Comparison of ENCODE assay signal across 1 cellular context in the genomic region with DNA sequence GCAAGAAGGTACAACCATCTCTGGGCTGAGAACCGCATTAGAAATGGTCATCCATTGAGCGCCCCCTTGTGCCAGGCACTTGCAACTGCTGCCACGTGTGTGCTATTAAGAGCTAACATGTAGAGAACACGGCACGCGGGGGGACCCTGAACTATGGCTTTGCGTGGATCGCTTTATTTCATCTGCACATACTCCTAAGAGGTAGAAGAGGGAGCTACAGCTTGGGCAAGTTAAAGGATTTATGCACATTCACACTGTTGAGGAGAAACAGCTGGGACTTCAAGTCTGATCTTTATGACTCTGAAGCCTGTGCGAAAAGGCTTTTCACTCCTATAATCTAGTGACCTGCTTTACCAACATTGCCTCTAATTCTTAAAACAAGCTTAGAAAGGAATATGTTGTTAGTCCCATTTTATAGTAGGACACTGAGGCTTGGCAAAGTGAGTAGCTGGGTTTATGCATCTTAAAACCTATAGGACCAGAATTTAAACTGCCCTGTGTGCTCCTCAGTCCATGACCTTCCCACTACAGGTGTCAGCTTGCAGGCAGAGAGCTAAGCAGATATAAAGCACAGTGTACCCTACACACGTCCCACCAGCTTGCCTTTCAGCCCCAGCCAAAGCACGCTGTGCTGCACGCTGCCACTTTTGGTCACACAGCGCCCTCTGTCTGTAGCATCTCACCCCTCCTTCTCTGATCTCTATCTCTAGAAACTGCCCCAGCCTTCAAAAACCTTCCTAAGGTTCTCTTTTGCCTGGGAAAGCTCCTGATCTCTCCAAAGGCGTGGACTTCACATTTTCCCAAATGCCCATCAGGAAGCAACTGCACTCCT.
TF ChIP-seq lines count a peak whose summit lies in the region.

No MANE protein-coding gene starts in this region.

TF ChIP-seq in K562, 482 proteins besides CTCF, POLR2A, EP300 and RAD21 (continued from another document):
- TF ChIP-seq, protein P1, sequence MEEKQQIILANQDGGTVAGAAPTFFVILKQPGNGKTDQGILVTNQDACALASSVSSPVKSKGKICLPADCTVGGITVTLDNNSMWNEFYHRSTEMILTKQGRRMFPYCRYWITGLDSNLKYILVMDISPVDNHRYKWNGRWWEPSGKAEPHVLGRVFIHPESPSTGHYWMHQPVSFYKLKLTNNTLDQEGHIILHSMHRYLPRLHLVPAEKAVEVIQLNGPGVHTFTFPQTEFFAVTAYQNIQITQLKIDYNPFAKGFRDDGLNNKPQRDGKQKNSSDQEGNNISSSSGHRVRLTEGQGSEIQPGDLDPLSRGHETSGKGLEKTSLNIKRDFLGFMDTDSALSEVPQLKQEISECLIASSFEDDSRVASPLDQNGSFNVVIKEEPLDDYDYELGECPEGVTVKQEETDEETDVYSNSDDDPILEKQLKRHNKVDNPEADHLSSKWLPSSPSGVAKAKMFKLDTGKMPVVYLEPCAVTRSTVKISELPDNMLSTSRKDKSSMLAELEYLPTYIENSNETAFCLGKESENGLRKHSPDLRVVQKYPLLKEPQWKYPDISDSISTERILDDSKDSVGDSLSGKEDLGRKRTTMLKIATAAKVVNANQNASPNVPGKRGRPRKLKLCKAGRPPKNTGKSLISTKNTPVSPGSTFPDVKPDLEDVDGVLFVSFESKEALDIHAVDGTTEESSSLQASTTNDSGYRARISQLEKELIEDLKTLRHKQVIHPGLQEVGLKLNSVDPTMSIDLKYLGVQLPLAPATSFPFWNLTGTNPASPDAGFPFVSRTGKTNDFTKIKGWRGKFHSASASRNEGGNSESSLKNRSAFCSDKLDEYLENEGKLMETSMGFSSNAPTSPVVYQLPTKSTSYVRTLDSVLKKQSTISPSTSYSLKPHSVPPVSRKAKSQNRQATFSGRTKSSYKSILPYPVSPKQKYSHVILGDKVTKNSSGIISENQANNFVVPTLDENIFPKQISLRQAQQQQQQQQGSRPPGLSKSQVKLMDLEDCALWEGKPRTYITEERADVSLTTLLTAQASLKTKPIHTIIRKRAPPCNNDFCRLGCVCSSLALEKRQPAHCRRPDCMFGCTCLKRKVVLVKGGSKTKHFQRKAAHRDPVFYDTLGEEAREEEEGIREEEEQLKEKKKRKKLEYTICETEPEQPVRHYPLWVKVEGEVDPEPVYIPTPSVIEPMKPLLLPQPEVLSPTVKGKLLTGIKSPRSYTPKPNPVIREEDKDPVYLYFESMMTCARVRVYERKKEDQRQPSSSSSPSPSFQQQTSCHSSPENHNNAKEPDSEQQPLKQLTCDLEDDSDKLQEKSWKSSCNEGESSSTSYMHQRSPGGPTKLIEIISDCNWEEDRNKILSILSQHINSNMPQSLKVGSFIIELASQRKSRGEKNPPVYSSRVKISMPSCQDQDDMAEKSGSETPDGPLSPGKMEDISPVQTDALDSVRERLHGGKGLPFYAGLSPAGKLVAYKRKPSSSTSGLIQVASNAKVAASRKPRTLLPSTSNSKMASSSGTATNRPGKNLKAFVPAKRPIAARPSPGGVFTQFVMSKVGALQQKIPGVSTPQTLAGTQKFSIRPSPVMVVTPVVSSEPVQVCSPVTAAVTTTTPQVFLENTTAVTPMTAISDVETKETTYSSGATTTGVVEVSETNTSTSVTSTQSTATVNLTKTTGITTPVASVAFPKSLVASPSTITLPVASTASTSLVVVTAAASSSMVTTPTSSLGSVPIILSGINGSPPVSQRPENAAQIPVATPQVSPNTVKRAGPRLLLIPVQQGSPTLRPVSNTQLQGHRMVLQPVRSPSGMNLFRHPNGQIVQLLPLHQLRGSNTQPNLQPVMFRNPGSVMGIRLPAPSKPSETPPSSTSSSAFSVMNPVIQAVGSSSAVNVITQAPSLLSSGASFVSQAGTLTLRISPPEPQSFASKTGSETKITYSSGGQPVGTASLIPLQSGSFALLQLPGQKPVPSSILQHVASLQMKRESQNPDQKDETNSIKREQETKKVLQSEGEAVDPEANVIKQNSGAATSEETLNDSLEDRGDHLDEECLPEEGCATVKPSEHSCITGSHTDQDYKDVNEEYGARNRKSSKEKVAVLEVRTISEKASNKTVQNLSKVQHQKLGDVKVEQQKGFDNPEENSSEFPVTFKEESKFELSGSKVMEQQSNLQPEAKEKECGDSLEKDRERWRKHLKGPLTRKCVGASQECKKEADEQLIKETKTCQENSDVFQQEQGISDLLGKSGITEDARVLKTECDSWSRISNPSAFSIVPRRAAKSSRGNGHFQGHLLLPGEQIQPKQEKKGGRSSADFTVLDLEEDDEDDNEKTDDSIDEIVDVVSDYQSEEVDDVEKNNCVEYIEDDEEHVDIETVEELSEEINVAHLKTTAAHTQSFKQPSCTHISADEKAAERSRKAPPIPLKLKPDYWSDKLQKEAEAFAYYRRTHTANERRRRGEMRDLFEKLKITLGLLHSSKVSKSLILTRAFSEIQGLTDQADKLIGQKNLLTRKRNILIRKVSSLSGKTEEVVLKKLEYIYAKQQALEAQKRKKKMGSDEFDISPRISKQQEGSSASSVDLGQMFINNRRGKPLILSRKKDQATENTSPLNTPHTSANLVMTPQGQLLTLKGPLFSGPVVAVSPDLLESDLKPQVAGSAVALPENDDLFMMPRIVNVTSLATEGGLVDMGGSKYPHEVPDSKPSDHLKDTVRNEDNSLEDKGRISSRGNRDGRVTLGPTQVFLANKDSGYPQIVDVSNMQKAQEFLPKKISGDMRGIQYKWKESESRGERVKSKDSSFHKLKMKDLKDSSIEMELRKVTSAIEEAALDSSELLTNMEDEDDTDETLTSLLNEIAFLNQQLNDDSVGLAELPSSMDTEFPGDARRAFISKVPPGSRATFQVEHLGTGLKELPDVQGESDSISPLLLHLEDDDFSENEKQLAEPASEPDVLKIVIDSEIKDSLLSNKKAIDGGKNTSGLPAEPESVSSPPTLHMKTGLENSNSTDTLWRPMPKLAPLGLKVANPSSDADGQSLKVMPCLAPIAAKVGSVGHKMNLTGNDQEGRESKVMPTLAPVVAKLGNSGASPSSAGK (IDR thresholded peaks at IDR 0.05): peak; percentile 60
- no peak for TF ChIP-seq CEBPB (tag; IDR thresholded peaks at IDR 0.05)
- TF ChIP-seq GTF2F1 (IDR thresholded peaks at IDR 0.05; ENCODE audit: low read depth, low read length): 0 out of 2 replicates have a peak, but pooled peaks have one; percentile 17
- no peak for TF ChIP-seq FOXK1 (CRISPR knock-in tag; IDR thresholded peaks at IDR 0.05; ENCODE audit: borderline replicate concordance)
- TF ChIP-seq NR2C1 (IDR thresholded peaks at IDR 0.05): no peak
- no peak for TF ChIP-seq NR2C1 (tag; IDR thresholded peaks at IDR 0.05)
- no peak; the same call in 1 of the 2 replicates for TF ChIP-seq FOXP1 (CRISPR knock-in tag; IDR thresholded peaks at IDR 0.05)
- no peak for TF ChIP-seq ZKSCAN3 (CRISPR knock-in tag; IDR thresholded peaks at IDR 0.05)
- TF ChIP-seq TGIF2 (CRISPR knock-in tag; IDR thresholded peaks at IDR 0.05): no peak; the same call in 1 of the 2 replicates
- TF ChIP-seq RB1 (IDR thresholded peaks at IDR 0.05; ENCODE audit: low read depth): peak; percentile 64; the same call in 1 of the 2 replicates
- TF ChIP-seq RFX5 (IDR thresholded peaks at IDR 0.05; ENCODE audit: low read depth, low read length): no peak
- peak; percentile 96 for TF ChIP-seq GATA2 (CRISPR knock-in tag; IDR thresholded peaks at IDR 0.05)
- TF ChIP-seq ZNF347 (CRISPR knock-in tag; IDR thresholded peaks at IDR 0.05; ENCODE audit: low read depth): no peak
- TF ChIP-seq ZNF354B (CRISPR knock-in tag; IDR thresholded peaks at IDR 0.05): no peak
- TF ChIP-seq, protein P2, sequence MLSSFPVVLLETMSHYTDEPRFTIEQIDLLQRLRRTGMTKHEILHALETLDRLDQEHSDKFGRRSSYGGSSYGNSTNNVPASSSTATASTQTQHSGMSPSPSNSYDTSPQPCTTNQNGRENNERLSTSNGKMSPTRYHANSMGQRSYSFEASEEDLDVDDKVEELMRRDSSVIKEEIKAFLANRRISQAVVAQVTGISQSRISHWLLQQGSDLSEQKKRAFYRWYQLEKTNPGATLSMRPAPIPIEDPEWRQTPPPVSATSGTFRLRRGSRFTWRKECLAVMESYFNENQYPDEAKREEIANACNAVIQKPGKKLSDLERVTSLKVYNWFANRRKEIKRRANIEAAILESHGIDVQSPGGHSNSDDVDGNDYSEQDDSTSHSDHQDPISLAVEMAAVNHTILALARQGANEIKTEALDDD (IDR thresholded peaks at IDR 0.05): no peak
- TF ChIP-seq, protein P3, sequence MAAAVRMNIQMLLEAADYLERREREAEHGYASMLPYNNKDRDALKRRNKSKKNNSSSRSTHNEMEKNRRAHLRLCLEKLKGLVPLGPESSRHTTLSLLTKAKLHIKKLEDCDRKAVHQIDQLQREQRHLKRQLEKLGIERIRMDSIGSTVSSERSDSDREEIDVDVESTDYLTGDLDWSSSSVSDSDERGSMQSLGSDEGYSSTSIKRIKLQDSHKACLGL (CRISPR knock-in tag; IDR thresholded peaks at IDR 0.05; ENCODE audit: borderline replicate concordance, poor library complexity, severe bottlenecking): no peak
- TF ChIP-seq MAZ (CRISPR knock-in tag; conservative IDR thresholded peaks at IDR 0.05 in 1 of 2, IDR thresholded peaks at IDR 0.05 in 1 of 2): peak; percentile 27 to 45; a peak in 3 of 4 replicates
- TF ChIP-seq MIER1 (IDR thresholded peaks at IDR 0.05; ENCODE audit: low read depth): no peak
- TF ChIP-seq U2AF2 (optimal IDR thresholded peaks at IDR 0.05; ENCODE audit: low read depth, low read length): no peak
- peak; percentile 69 for TF ChIP-seq EP400 (IDR thresholded peaks at IDR 0.05)
- TF ChIP-seq ZNF384 (IDR thresholded peaks at IDR 0.05; ENCODE audit: low read depth, low read length): no peak
- TF ChIP-seq, protein P4, sequence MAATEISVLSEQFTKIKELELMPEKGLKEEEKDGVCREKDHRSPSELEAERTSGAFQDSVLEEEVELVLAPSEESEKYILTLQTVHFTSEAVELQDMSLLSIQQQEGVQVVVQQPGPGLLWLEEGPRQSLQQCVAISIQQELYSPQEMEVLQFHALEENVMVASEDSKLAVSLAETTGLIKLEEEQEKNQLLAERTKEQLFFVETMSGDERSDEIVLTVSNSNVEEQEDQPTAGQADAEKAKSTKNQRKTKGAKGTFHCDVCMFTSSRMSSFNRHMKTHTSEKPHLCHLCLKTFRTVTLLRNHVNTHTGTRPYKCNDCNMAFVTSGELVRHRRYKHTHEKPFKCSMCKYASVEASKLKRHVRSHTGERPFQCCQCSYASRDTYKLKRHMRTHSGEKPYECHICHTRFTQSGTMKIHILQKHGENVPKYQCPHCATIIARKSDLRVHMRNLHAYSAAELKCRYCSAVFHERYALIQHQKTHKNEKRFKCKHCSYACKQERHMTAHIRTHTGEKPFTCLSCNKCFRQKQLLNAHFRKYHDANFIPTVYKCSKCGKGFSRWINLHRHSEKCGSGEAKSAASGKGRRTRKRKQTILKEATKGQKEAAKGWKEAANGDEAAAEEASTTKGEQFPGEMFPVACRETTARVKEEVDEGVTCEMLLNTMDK (IDR thresholded peaks at IDR 0.05; ENCODE audit: borderline replicate concordance, insufficient read depth, low read depth, low read length, poor library complexity, severe bottlenecking): no peak
- TF ChIP-seq, protein P5, sequence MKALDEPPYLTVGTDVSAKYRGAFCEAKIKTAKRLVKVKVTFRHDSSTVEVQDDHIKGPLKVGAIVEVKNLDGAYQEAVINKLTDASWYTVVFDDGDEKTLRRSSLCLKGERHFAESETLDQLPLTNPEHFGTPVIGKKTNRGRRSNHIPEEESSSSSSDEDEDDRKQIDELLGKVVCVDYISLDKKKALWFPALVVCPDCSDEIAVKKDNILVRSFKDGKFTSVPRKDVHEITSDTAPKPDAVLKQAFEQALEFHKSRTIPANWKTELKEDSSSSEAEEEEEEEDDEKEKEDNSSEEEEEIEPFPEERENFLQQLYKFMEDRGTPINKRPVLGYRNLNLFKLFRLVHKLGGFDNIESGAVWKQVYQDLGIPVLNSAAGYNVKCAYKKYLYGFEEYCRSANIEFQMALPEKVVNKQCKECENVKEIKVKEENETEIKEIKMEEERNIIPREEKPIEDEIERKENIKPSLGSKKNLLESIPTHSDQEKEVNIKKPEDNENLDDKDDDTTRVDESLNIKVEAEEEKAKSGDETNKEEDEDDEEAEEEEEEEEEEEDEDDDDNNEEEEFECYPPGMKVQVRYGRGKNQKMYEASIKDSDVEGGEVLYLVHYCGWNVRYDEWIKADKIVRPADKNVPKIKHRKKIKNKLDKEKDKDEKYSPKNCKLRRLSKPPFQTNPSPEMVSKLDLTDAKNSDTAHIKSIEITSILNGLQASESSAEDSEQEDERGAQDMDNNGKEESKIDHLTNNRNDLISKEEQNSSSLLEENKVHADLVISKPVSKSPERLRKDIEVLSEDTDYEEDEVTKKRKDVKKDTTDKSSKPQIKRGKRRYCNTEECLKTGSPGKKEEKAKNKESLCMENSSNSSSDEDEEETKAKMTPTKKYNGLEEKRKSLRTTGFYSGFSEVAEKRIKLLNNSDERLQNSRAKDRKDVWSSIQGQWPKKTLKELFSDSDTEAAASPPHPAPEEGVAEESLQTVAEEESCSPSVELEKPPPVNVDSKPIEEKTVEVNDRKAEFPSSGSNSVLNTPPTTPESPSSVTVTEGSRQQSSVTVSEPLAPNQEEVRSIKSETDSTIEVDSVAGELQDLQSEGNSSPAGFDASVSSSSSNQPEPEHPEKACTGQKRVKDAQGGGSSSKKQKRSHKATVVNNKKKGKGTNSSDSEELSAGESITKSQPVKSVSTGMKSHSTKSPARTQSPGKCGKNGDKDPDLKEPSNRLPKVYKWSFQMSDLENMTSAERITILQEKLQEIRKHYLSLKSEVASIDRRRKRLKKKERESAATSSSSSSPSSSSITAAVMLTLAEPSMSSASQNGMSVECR (CRISPR knock-in tag; IDR thresholded peaks at IDR 0.05): no peak
- TF ChIP-seq ZNF174 (CRISPR knock-in tag; IDR thresholded peaks at IDR 0.05): no peak
- TF ChIP-seq, protein P6, sequence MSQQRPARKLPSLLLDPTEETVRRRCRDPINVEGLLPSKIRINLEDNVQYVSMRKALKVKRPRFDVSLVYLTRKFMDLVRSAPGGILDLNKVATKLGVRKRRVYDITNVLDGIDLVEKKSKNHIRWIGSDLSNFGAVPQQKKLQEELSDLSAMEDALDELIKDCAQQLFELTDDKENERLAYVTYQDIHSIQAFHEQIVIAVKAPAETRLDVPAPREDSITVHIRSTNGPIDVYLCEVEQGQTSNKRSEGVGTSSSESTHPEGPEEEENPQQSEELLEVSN (IDR thresholded peaks at IDR 0.05; ENCODE audit: borderline replicate concordance in 1 of 2, extremely low read depth in 1 of 2, insufficient read depth in 1 of 2, insufficient read length in 1 of 2, low read depth in 1 of 2, low read length in 1 of 2, poor library complexity in 1 of 2, severe bottlenecking in 1 of 2): peak; percentile 55 to 75
- no peak for TF ChIP-seq RBBP5 (IDR thresholded peaks at IDR 0.05; ENCODE audit: borderline replicate concordance, insufficient read depth, low read length, poor library complexity, severe bottlenecking)
- TF ChIP-seq ARHGAP35 (IDR thresholded peaks at IDR 0.05; ENCODE audit: partially characterized antibody): no peak
- TF ChIP-seq ZSCAN29 (IDR thresholded peaks at IDR 0.05): no peak
- TF ChIP-seq ZNF589 (CRISPR knock-in tag; IDR thresholded peaks at IDR 0.05; ENCODE audit: low read depth): no peak
- TF ChIP-seq CREBBP (IDR thresholded peaks at IDR 0.05; ENCODE audit: low read depth, low read length): no peak
- no peak for TF ChIP-seq MAFG (tag; conservative IDR thresholded peaks at IDR 0.05)
- no peak for TF ChIP-seq MED1 (CRISPR knock-in tag; IDR thresholded peaks at IDR 0.05; ENCODE audit: borderline replicate concordance)
- TF ChIP-seq SMARCA4 (IDR thresholded peaks at IDR 0.05): peak; percentile 29; the same call in 1 of the 2 replicates
- TF ChIP-seq, protein P7, sequence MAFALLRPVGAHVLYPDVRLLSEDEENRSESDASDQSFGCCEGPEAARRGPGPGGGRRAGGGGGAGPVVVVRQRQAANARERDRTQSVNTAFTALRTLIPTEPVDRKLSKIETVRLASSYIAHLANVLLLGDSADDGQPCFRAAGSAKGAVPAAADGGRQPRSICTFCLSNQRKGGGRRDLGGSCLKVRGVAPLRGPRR (CRISPR knock-in tag; IDR thresholded peaks at IDR 0.05): no peak
- no peak for TF ChIP-seq ZNF133 (CRISPR knock-in tag; IDR thresholded peaks at IDR 0.05)
- peak; percentile 95 for TF ChIP-seq MYC (IDR thresholded peaks at IDR 0.05; ENCODE audit: low read depth, low read length)
- peak; percentile 27; the same call in 1 of the 2 replicates for TF ChIP-seq MYC (CRISPR knock-in tag; IDR thresholded peaks at IDR 0.05; ENCODE audit: borderline replicate concordance, low read depth)
- TF ChIP-seq KLF16 (IDR thresholded peaks at IDR 0.05): no peak
TF ChIP-seq in K562: peak in this region for 46.
